1 cellular context compared by ENCODE assay signal in the genomic region with DNA sequence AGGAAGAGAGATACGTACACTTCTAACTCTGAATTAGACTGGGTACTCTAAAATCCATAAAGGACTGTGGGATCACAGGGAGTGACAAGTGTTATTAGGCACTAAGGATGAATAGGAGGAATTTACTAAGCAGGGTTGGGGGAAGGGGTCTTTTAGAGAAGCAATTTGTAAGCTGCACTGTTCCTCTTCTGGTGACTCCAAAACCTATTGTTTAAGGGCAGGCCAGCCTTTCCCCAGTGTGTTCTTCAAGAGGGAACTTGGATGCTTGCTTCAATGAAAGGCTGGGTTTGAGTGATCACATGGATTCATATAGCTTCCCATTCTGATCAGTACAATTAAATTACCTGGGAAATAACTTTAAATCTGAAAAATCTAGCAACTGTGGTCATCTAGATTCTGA.
TF ChIP-seq lines count a peak whose summit lies in the region.

No MANE protein-coding gene starts in this region.

TF ChIP-seq in GM23338, 12 proteins besides CTCF, POLR2A, EP300 and RAD21 (continued from another document):
- TF ChIP-seq, protein P1, sequence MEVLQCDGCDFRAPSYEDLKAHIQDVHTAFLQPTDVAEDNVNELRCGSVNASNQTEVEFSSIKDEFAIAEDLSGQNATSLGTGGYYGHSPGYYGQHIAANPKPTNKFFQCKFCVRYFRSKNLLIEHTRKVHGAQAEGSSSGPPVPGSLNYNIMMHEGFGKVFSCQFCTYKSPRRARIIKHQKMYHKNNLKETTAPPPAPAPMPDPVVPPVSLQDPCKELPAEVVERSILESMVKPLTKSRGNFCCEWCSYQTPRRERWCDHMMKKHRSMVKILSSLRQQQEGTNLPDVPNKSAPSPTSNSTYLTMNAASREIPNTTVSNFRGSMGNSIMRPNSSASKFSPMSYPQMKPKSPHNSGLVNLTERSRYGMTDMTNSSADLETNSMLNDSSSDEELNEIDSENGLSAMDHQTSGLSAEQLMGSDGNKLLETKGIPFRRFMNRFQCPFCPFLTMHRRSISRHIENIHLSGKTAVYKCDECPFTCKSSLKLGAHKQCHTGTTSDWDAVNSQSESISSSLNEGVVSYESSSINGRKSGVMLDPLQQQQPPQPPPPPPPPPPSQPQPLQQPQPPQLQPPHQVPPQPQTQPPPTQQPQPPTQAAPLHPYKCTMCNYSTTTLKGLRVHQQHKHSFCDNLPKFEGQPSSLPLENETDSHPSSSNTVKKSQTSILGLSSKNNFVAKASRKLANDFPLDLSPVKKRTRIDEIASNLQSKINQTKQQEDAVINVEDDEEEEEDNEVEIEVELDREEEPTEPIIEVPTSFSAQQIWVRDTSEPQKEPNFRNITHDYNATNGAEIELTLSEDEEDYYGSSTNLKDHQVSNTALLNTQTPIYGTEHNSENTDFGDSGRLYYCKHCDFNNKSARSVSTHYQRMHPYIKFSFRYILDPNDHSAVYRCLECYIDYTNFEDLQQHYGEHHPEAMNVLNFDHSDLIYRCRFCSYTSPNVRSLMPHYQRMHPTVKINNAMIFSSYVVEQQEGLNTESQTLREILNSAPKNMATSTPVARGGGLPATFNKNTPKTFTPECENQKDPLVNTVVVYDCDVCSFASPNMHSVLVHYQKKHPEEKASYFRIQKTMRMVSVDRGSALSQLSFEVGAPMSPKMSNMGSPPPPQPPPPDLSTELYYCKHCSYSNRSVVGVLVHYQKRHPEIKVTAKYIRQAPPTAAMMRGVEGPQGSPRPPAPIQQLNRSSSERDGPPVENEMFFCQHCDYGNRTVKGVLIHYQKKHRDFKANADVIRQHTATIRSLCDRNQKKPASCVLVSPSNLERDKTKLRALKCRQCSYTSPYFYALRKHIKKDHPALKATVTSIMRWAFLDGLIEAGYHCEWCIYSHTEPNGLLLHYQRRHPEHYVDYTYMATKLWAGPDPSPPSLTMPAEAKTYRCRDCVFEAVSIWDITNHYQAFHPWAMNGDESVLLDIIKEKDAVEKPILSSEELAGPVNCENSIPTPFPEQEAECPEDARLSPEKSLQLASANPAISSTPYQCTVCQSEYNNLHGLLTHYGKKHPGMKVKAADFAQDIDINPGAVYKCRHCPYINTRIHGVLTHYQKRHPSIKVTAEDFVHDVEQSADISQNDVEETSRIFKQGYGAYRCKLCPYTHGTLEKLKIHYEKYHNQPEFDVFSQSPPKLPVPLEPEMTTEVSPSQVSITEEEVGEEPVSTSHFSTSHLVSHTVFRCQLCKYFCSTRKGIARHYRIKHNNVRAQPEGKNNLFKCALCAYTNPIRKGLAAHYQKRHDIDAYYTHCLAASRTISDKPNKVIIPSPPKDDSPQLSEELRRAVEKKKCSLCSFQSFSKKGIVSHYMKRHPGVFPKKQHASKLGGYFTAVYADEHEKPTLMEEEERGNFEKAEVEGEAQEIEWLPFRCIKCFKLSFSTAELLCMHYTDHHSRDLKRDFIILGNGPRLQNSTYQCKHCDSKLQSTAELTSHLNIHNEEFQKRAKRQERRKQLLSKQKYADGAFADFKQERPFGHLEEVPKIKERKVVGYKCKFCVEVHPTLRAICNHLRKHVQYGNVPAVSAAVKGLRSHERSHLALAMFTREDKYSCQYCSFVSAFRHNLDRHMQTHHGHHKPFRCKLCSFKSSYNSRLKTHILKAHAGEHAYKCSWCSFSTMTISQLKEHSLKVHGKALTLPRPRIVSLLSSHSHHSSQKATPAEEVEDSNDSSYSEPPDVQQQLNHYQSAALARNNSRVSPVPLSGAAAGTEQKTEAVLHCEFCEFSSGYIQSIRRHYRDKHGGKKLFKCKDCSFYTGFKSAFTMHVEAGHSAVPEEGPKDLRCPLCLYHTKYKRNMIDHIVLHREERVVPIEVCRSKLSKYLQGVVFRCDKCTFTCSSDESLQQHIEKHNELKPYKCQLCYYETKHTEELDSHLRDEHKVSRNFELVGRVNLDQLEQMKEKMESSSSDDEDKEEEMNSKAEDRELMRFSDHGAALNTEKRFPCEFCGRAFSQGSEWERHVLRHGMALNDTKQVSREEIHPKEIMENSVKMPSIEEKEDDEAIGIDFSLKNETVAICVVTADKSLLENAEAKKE (CRISPR knock-in tag; IDR thresholded peaks at IDR 0.05), result no peak
- no peak for TF ChIP-seq JUNB (IDR thresholded peaks at IDR 0.05; ENCODE audit: unreplicated experiment)
